ENCODE assay signal across 23 cellular contexts in the genomic region with DNA sequence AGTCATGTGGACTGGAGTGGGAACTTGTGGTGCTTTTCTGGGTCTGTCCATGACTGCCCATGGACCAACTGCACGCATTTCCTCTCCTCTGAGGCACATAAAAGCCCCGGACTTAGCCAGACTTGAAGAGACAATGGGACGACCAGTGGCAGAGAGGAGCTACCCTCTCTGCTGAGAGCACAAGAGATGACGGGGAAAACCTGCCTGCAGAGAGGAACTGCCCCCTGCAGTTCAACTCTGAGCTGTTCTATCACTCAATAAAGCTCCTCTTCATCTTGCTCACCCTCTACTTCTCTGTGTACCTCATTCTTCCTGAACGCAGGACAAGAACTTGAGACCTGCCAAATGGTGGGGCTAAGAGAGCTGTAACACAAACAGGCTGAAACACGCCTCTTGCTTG.
A peak's percentile ranks its signal among the peaks of the same experiment; 100 is the strongest.
DNase-seq lines count a peak whose midpoint lies in the region; ATAC-seq, FAIRE-seq and TF ChIP-seq lines count a peak whose summit lies in the region.
"Had no signal": no experiment of that assay in that cellular context is flagged by ENCODE, and none has a peak within 500 bp of the region (broad histone marks: within the 10 kb centered on the region; RNA-seq: fewer than 3 reads in every experiment).

No MANE protein-coding gene starts in this region.

- no peak overlapping the region for H3K27ac ChIP-seq in K562 (ENCODE audit: extremely low read depth, low read depth, low read length)
- H3K27ac ChIP-seq in neural progenitor cell = no peak overlapping the region
- H3K27ac ChIP-seq in psoas muscle = peak overlapping the region; percentile 16
- H3K27ac ChIP-seq: 22Rv1, BLaER1, C4-2B had no signal

- TF ChIP-seq RAD21 in K562 (CRISPR knock-in tag; conservative IDR thresholded peaks at IDR 0.05 in 1 of 2, IDR thresholded peaks at IDR 0.05 in 1 of 2) = peak in 1 of 2 experiments; percentile 7; a peak in 1 of 4 replicates

- peaks cover 2% of the 10 kb centered on the region for H3K9me3 Mint-ChIP-seq in neural progenitor cell
- no peaks in the 10 kb centered on the region for H3K9me3 Mint-ChIP-seq in natural killer cell treated with Interleukin-12 subunit alpha and Interleukin-12 subunit beta and Interleukin-15 and Interleukin-18, amount 100 ng/mL, for 72 hours
- H3K9me3 Mint-ChIP-seq: CD4-positive, CD25-positive, alpha-beta regulatory T cell; CD8-positive, alpha-beta T cell; HFFc6 had no signal

- no peaks in the 10 kb centered on the region for H3K9me1 ChIP-seq in K562 (ENCODE audit: control insufficient read depth, insufficient read depth, low read length)

- peak; percentile 44 for DNase-seq in Jurkat, Clone E6-1 (ENCODE audit: low read depth, low spot score)
- DNase-seq in K562 (ENCODE audit: extremely low read depth in 1 of 4, low spot score in 3 of 4) = no peak
- no peak for DNase-seq in neural progenitor cell (ENCODE audit: low spot score)
- DNase-seq in psoas muscle = no peak
- no peak for DNase-seq in natural killer cell treated with Interleukin-12 subunit alpha and Interleukin-12 subunit beta and Interleukin-15 and Interleukin-18, amount 100 ng/mL, for 72 hours (ENCODE audit: low spot score)
- DNase-seq: Caco-2; CD4-positive, CD25-positive, alpha-beta regulatory T cell; CD8-positive, alpha-beta T cell; DMS153; DND-41; GOT3; HFFc6 had no signal

- CTCF ChIA-PET in K562 (lab: Yijun Ruan, JAX; ENCODE audit: low intra/inter-chr PET ratio) = no interaction called here

- H3K36me3 ChIP-seq in K562 (ENCODE audit: control insufficient read depth, insufficient read depth, low read length) (no peaks in the 10 kb centered on the region), neural progenitor cell (no peaks in the 10 kb centered on the region), psoas muscle (ENCODE audit: insufficient read depth in 1 of 2, low read depth in 1 of 2) (peaks cover 0 to 27% of the 10 kb centered on the region in 2 donors)
- H3K36me3 ChIP-seq: BLaER1, HAP-1 had no signal

- peak overlapping the region; percentile 51 for H3K4me3 ChIP-seq in Jurkat, Clone E6-1 (ENCODE audit: low read length)
- H3K4me3 ChIP-seq in K562 (no peak overlapping the region), neural progenitor cell (no peak overlapping the region), psoas muscle (no peak overlapping the region)
- H3K4me3 ChIP-seq: BLaER1, HAP-1 had no signal

- BruUV-seq in K562 (replicated peaks; lab: Mats Ljungman, UMichigan) = no TSS peak

- no peak for TF ChIP-seq EP300 in K562 (IDR thresholded peaks at IDR 0.05; ENCODE audit: low read length)

- POLR2A ChIA-PET in K562 (lab: Yijun Ruan, JAX) = no interaction called here

- no peak overlapping the region for H2AFZ ChIP-seq in K562 (ENCODE audit: low read depth, low read length)
- H2AFZ ChIP-seq in neural progenitor cell (replicated peaks) = peak overlapping the region; percentile 42

- H3K9ac ChIP-seq in K562 (ENCODE audit: insufficient read depth in 1 of 2, low read depth in 2 of 2, low read length in 2 of 2) (no peak overlapping the region), neural progenitor cell (no peak overlapping the region)
- H3K9ac ChIP-seq: BLaER1 had no signal

- H3K27me3 Mint-ChIP-seq in neural progenitor cell (ENCODE audit: insufficient read depth, low read depth) = peaks cover 2% of the 10 kb centered on the region
- no peaks in the 10 kb centered on the region for H3K27me3 Mint-ChIP-seq in natural killer cell treated with Interleukin-12 subunit alpha and Interleukin-12 subunit beta and Interleukin-15 and Interleukin-18, amount 100 ng/mL, for 72 hours
- H3K27me3 Mint-ChIP-seq: B cell; CD4-positive, CD25-positive, alpha-beta regulatory T cell had no signal

- H3K36me3 Mint-ChIP-seq in neural progenitor cell = peaks cover 6% of the 10 kb centered on the region
- H3K36me3 Mint-ChIP-seq in natural killer cell treated with Interleukin-12 subunit alpha and Interleukin-12 subunit beta and Interleukin-15 and Interleukin-18, amount 100 ng/mL, for 72 hours = no peaks in the 10 kb centered on the region

- no peaks in the 10 kb centered on the region for H3F3A ChIP-seq in neural progenitor cell (ENCODE audit: low read depth)

- no peak for FAIRE-seq in K562 (lab: Jason Lieb, UNC)
- FAIRE-seq: A204.1, G401.6, GM12892, H54 had no signal

- H3K4me1 ChIP-seq in K562 (replicated peaks in 1 of 2; ENCODE audit: control insufficient read depth in 2 of 2, insufficient read depth in 2 of 2, low read length in 2 of 2) (no peaks in the 10 kb centered on the region), neural progenitor cell (peaks cover 4% of the 10 kb centered on the region), psoas muscle (peaks cover 17% of the 10 kb centered on the region)
- H3K4me1 ChIP-seq: Caco-2, HAP-1 had no signal

- TF ChIP-seq CTCF in K562 (IDR thresholded peaks at IDR 0.05 in 2 of 3, conservative IDR thresholded peaks at IDR 0.05 in 1 of 3; ENCODE audit: insufficient read depth in 2 of 3, low read depth in 1 of 3, low read length in 3 of 3) (no peak), neural progenitor cell (IDR thresholded peaks at IDR 0.05) (no peak), psoas muscle (IDR thresholded peaks at IDR 0.05) (no peak)

- TF ChIP-seq POLR2A in K562 (conservative IDR thresholded peaks at IDR 0.05) = no peak

- WGBS in K562 (ENCODE audit: insufficient coverage, low coverage, missing lambda C conversion rate) = 2% methylated on average over 6 of the region's 6 CpGs
- 93 to 98% (median 98%) methylated on average over 6 of the region's 6 CpGs for WGBS in psoas muscle, 3 donors

- peaks cover 4% of the 10 kb centered on the region for H3K4me1 Mint-ChIP-seq in neural progenitor cell
- H3K4me1 Mint-ChIP-seq in natural killer cell treated with Interleukin-12 subunit alpha and Interleukin-12 subunit beta and Interleukin-15 and Interleukin-18, amount 100 ng/mL, for 72 hours (ENCODE audit: low read depth in 2 of 2) = no peaks in the 10 kb centered on the region
- H3K4me1 Mint-ChIP-seq: B cell; CD4-positive, CD25-positive, alpha-beta regulatory T cell had no signal

- H3K79me2 ChIP-seq in K562 (ENCODE audit: control insufficient read depth, insufficient read depth, low read length) (no peaks in the 10 kb centered on the region), neural progenitor cell (ENCODE audit: low read depth) (no peaks in the 10 kb centered on the region)

- in situ Hi-C loops in K562 (cut with MboI) = no loop called here

- H3K4me2 ChIP-seq in K562 (ENCODE audit: insufficient read depth, low read length) = no peak overlapping the region
- no peak overlapping the region for H3K4me2 ChIP-seq in neural progenitor cell
- H3K4me2 ChIP-seq: BLaER1 had no signal

- no peak overlapping the region for H3K27ac Mint-ChIP-seq in neural progenitor cell
- no peak overlapping the region for H3K27ac Mint-ChIP-seq in natural killer cell treated with Interleukin-12 subunit alpha and Interleukin-12 subunit beta and Interleukin-15 and Interleukin-18, amount 100 ng/mL, for 72 hours
- H3K27ac Mint-ChIP-seq: B cell; CD4-positive, CD25-positive, alpha-beta regulatory T cell; CD8-positive, alpha-beta T cell; HFFc6 had no signal

- no peak overlapping the region for H3K4me3 Mint-ChIP-seq in neural progenitor cell
- no peak overlapping the region for H3K4me3 Mint-ChIP-seq in natural killer cell treated with Interleukin-12 subunit alpha and Interleukin-12 subunit beta and Interleukin-15 and Interleukin-18, amount 100 ng/mL, for 72 hours
- H3K4me3 Mint-ChIP-seq: B cell; CD4-positive, CD25-positive, alpha-beta regulatory T cell; CD8-positive, alpha-beta T cell; HFFc6 had no signal

- intact Hi-C loops in K562 (cut with micrococcal nuclease) = no loop called here
- intact Hi-C loops in psoas muscle (cut with DNase I) = no loop called here

- H4K20me1 ChIP-seq in K562 (replicated peaks; ENCODE audit: control insufficient read depth, insufficient read depth, low read length) (no peaks in the 10 kb centered on the region), neural progenitor cell (ENCODE audit: low read depth) (no peaks in the 10 kb centered on the region)
- H4K20me1 ChIP-seq: BLaER1 had no signal

- peaks cover 2 to 18% of the 10 kb centered on the region in 2 experiments; a peak in 2 of 5 replicates for H3K27me3 ChIP-seq in K562 (ENCODE audit: control insufficient read depth in 2 of 2, insufficient read depth in 2 of 2, low read length in 2 of 2)
- H3K27me3 ChIP-seq in neural progenitor cell = no peaks in the 10 kb centered on the region
- no peaks in the 10 kb centered on the region for H3K27me3 ChIP-seq in psoas muscle (ENCODE audit: insufficient read depth in 3 of 3, low read length in 2 of 3)
- H3K27me3 ChIP-seq: BLaER1 had no signal

- 0 out of 3 replicates have a peak, but pooled peaks have one; percentile 20 for ATAC-seq in K562
- ATAC-seq in psoas muscle = no peak
- no peak for ATAC-seq in natural killer cell treated with Interleukin-12 subunit alpha and Interleukin-12 subunit beta and Interleukin-15 and Interleukin-18, amount 100 ng/mL, for 72 hours
- ATAC-seq in HG03378 (IDR thresholded peaks at IDR 0.05; ENCODE audit: unreplicated experiment) = no peak
- no peak for ATAC-seq in GM21423 (IDR thresholded peaks at IDR 0.05; ENCODE audit: unreplicated experiment)
- ATAC-seq: CD8-positive, alpha-beta T cell had no signal

- H3K9me3 ChIP-seq in K562 (replicated peaks; ENCODE audit: control insufficient read depth, insufficient read depth, low read depth, low read length) (no peaks in the 10 kb centered on the region), neural progenitor cell (ENCODE audit: low read depth) (no peaks in the 10 kb centered on the region), psoas muscle (no peaks in the 10 kb centered on the region)
- H3K9me3 ChIP-seq: BLaER1, Caco-2, HAP-1 had no signal
